Comparison of ENCODE assay signal across 3 cellular contexts in the genomic region with DNA sequence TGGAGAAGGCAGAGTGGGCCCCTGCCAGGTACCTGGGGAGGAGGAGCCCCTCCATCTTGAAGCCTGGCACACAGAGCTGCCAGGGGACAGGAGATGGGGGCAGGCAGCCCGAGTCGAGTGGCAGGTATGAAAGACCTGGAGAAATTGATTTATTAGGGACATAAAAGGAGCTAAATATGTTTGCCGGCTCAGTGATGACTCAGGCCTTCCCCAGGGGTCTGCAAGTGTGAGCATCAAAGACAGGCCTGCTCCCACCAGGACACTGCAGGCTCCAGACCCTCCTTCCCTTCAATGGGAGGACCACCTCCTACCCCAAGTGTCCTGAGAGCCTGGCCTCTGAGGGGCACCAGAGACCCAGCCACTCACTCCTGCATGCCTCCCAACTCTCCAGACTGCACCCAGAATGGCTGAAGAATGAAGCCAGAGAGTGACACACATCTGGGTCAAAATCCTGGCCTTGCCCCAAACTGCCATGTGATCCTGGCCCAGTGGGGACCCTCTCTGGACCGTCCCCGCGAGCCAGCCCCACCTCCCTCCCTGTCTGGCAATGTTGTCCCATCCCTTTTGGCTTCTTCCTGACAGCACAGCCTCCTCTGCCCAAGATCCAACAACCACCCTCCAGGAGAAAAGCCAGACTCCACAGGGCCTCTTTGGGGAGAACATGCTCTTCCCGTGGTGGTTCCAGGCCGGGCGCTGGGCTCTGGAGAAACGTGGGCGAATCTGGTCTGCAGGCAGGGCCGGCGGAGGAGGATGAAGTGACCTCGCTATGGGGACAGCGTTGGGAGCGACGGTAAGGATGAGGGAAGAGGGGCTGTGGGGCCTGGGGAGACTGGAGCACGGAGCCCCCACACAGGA.
A peak's percentile ranks its signal among the peaks of the same experiment; 100 is the strongest.
TF ChIP-seq lines count a peak whose summit lies in the region.

No MANE protein-coding gene starts in this region.

TF ChIP-seq in A549, 52 proteins besides CTCF, POLR2A, EP300 and RAD21:
- TF ChIP-seq SMC3 (IDR thresholded peaks at IDR 0.05) (peak; percentile 27; the same call in 1 of the 3 replicates), CHD4 (IDR thresholded peaks at IDR 0.05; ENCODE audit: borderline replicate concordance) (no peak)

TF ChIP-seq in HCT116, 20 proteins besides CTCF, POLR2A, EP300 and RAD21:
- TF ChIP-seq POLR2AphosphoS5 (IDR thresholded peaks at IDR 0.05; ENCODE audit: low read depth, low read length) (peak; percentile 52), ZFX (IDR thresholded peaks at IDR 0.05) (peak; percentile 59; the same call in 1 of the 2 replicates), SRF (IDR thresholded peaks at IDR 0.05; ENCODE audit: low read depth) (no peak), CEBPB (IDR thresholded peaks at IDR 0.05; ENCODE audit: low read depth) (no peak), YY1 (IDR thresholded peaks at IDR 0.05; ENCODE audit: extremely low read depth, insufficient replicate concordance, low read depth, low read length) (peak; percentile 46), TCF7L2 (IDR thresholded peaks at IDR 0.05; ENCODE audit: borderline replicate concordance, extremely low read depth, insufficient read depth, insufficient read length) (peak; percentile 98)

TF ChIP-seq in WTC11, 78 proteins besides CTCF, POLR2A, EP300 and RAD21:
- TF ChIP-seq, protein P1, sequence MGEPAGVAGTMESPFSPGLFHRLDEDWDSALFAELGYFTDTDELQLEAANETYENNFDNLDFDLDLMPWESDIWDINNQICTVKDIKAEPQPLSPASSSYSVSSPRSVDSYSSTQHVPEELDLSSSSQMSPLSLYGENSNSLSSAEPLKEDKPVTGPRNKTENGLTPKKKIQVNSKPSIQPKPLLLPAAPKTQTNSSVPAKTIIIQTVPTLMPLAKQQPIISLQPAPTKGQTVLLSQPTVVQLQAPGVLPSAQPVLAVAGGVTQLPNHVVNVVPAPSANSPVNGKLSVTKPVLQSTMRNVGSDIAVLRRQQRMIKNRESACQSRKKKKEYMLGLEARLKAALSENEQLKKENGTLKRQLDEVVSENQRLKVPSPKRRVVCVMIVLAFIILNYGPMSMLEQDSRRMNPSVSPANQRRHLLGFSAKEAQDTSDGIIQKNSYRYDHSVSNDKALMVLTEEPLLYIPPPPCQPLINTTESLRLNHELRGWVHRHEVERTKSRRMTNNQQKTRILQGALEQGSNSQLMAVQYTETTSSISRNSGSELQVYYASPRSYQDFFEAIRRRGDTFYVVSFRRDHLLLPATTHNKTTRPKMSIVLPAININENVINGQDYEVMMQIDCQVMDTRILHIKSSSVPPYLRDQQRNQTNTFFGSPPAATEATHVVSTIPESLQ (CRISPR knock-in tag; IDR thresholded peaks at IDR 0.05): no peak
- TF ChIP-seq ZNF121 (CRISPR knock-in tag; IDR thresholded peaks at IDR 0.05): peak; percentile 56; the same call in 1 of the 2 replicates
- no peak for TF ChIP-seq ZNF263 (CRISPR knock-in tag; IDR thresholded peaks at IDR 0.05; ENCODE audit: low read depth)
- TF ChIP-seq, protein P2, sequence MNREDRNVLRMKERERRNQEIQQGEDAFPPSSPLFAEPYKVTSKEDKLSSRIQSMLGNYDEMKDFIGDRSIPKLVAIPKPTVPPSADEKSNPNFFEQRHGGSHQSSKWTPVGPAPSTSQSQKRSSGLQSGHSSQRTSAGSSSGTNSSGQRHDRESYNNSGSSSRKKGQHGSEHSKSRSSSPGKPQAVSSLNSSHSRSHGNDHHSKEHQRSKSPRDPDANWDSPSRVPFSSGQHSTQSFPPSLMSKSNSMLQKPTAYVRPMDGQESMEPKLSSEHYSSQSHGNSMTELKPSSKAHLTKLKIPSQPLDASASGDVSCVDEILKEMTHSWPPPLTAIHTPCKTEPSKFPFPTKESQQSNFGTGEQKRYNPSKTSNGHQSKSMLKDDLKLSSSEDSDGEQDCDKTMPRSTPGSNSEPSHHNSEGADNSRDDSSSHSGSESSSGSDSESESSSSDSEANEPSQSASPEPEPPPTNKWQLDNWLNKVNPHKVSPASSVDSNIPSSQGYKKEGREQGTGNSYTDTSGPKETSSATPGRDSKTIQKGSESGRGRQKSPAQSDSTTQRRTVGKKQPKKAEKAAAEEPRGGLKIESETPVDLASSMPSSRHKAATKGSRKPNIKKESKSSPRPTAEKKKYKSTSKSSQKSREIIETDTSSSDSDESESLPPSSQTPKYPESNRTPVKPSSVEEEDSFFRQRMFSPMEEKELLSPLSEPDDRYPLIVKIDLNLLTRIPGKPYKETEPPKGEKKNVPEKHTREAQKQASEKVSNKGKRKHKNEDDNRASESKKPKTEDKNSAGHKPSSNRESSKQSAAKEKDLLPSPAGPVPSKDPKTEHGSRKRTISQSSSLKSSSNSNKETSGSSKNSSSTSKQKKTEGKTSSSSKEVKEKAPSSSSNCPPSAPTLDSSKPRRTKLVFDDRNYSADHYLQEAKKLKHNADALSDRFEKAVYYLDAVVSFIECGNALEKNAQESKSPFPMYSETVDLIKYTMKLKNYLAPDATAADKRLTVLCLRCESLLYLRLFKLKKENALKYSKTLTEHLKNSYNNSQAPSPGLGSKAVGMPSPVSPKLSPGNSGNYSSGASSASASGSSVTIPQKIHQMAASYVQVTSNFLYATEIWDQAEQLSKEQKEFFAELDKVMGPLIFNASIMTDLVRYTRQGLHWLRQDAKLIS (CRISPR knock-in tag; IDR thresholded peaks at IDR 0.05; ENCODE audit: borderline replicate concordance): no peak
